8 cellular contexts compared by ENCODE assay signal in genomic region chr3:97971679-97972567, GRCh38. TPM values are rescaled to one million over a fixed set of nuclear protein-coding genes. Genes with fewer than 3 reads are reported as not detected.
DNase-seq lines count a peak whose midpoint lies in the region; ATAC-seq and TF ChIP-seq lines count a peak whose summit lies in the region.

RIOX2 (minus strand) TSS chr3:97972431; CDS start chr3:97967593, 4,838 bp downstream.

- H3K4me2 ChIP-seq in KMS-11 = peak within 1 kb of the TSS; percentile 91

- no peaks in the 10 kb centered on the region for H3K9me3 Mint-ChIP-seq in activated naive CD4-positive, alpha-beta T cell treated with anti-CD3 and anti-CD28 coated beads, Interleukin-2, amount 10 ng/mL, durations not matched to agents 7 days and 5 days
- peaks cover 6% of the 10 kb centered on the region for H3K9me3 Mint-ChIP-seq in glutamatergic neuron (ENCODE audit: unreplicated experiment)

- H2AFZ ChIP-seq in KMS-11 (ENCODE audit: low read depth) = peak within 1 kb of the TSS; percentile 65

- H3K27me3 ChIP-seq in KMS-11 (ENCODE audit: insufficient read depth, low read depth) = no peaks in the 10 kb centered on the region
- no peaks in the 10 kb centered on the region for H3K27me3 ChIP-seq in ovary
- H3K27me3 ChIP-seq in thyroid gland = no peaks in the 10 kb centered on the region

- H3K36me3 Mint-ChIP-seq in activated naive CD4-positive, alpha-beta T cell treated with anti-CD3 and anti-CD28 coated beads, Interleukin-2, amount 10 ng/mL, durations not matched to agents 7 days and 5 days = peaks cover 7% of the 10 kb centered on the region
- no peaks in the 10 kb centered on the region for H3K36me3 Mint-ChIP-seq in glutamatergic neuron (ENCODE audit: unreplicated experiment)

- H3K4me1 ChIP-seq in KMS-11 (ENCODE audit: low read depth, poor library complexity, severe bottlenecking) = peaks cover 57% of the 10 kb centered on the region
- H3K4me1 ChIP-seq in ovary (ENCODE audit: insufficient read depth) = no peaks in the 10 kb centered on the region
- H3K4me1 ChIP-seq in thyroid gland = peaks cover 23 to 46% of the 10 kb centered on the region in 2 donors

- no peak for TF ChIP-seq EP300 in ovary (IDR thresholded peaks at IDR 0.05)

- peaks cover 47% of the 10 kb centered on the region for H3K79me2 ChIP-seq in KMS-11 (ENCODE audit: insufficient read depth, low read depth)

- no peaks in the 10 kb centered on the region for H3K36me3 ChIP-seq in KMS-11 (ENCODE audit: insufficient read depth)
- H3K36me3 ChIP-seq in SK-N-MC (ENCODE audit: insufficient read depth, low read length) = no peaks in the 10 kb centered on the region
- H3K36me3 ChIP-seq in ovary = no peaks in the 10 kb centered on the region
- no peaks in the 10 kb centered on the region for H3K36me3 ChIP-seq in thyroid gland

- peaks cover 4% of the 10 kb centered on the region for H3K27me3 Mint-ChIP-seq in activated naive CD4-positive, alpha-beta T cell treated with anti-CD3 and anti-CD28 coated beads, Interleukin-2, amount 10 ng/mL, durations not matched to agents 7 days and 5 days
- H3K27me3 Mint-ChIP-seq in glutamatergic neuron (ENCODE audit: unreplicated experiment) = peaks cover 4% of the 10 kb centered on the region

- peak; percentile 86 for ATAC-seq in GM21737 (IDR thresholded peaks at IDR 0.05; ENCODE audit: unreplicated experiment)

- peaks cover 77% of the 10 kb centered on the region for H3K4me1 Mint-ChIP-seq in activated naive CD4-positive, alpha-beta T cell treated with anti-CD3 and anti-CD28 coated beads, Interleukin-2, amount 10 ng/mL, durations not matched to agents 7 days and 5 days
- peaks cover 25% of the 10 kb centered on the region for H3K4me1 Mint-ChIP-seq in glutamatergic neuron (ENCODE audit: low read depth, unreplicated experiment)

- CTCF ChIA-PET in activated naive CD4-positive, alpha-beta T cell treated with anti-CD3 and anti-CD28 coated beads, Interleukin-2, amount 10 ng/mL, durations not matched to agents 7 days and 5 days (lab: Charles Lee) = interaction anchor here (1.0 to 5.7 kb wide), 7 partner anchors 10 to 177 kb away, joined by 3 to 74 read pairs (median 4); no protein-coding TSS in a partner anchor

- H3K4me3 Mint-ChIP-seq in activated naive CD4-positive, alpha-beta T cell treated with anti-CD3 and anti-CD28 coated beads, Interleukin-2, amount 10 ng/mL, durations not matched to agents 7 days and 5 days = peak within 1 kb of the TSS; percentile 80
- peak within 1 kb of the TSS; percentile 87 for H3K4me3 Mint-ChIP-seq in glutamatergic neuron (ENCODE audit: unreplicated experiment)

- no peaks in the 10 kb centered on the region for H3K9me3 ChIP-seq in SK-N-MC (ENCODE audit: low read depth, low read length)
- H3K9me3 ChIP-seq in ovary = no peaks in the 10 kb centered on the region
- H3K9me3 ChIP-seq in thyroid gland = no peaks in the 10 kb centered on the region

- peak; percentile 70 for DNase-seq in ELF-1 (ENCODE audit: low read depth, low spot score)
- DNase-seq in SK-N-MC (ENCODE audit: low read depth, low spot score) = no peak
- DNase-seq in activated naive CD4-positive, alpha-beta T cell treated with anti-CD3 and anti-CD28 coated beads, Interleukin-2, amount 10 ng/mL, durations not matched to agents 7 days and 5 days = peak; percentile 87
- DNase-seq in glutamatergic neuron = peak; percentile 63
- peak; percentile 58 to 80 (median 72) for DNase-seq in ovary
- DNase-seq in thyroid gland = peak; percentile 81

- H3K4me3 ChIP-seq in KMS-11 (IDR thresholded peaks at IDR 0.05; ENCODE audit: insufficient read depth, low read depth, low read length) = peak within 1 kb of the TSS; percentile 39
- peak within 1 kb of the TSS; percentile 76 for H3K4me3 ChIP-seq in SK-N-MC
- H3K4me3 ChIP-seq in ovary = peak within 1 kb of the TSS; percentile 93
- peak within 1 kb of the TSS in 2 of 3 donors; percentile 46 to 79 for H3K4me3 ChIP-seq in thyroid gland (replicated peaks in 1 of 3)

- peak within 1 kb of the TSS; percentile 96 for H3K27ac Mint-ChIP-seq in activated naive CD4-positive, alpha-beta T cell treated with anti-CD3 and anti-CD28 coated beads, Interleukin-2, amount 10 ng/mL, durations not matched to agents 7 days and 5 days
- peak within 1 kb of the TSS; percentile 90 for H3K27ac Mint-ChIP-seq in glutamatergic neuron (ENCODE audit: unreplicated experiment)

- peak within 1 kb of the TSS; percentile 55 for H3K27ac ChIP-seq in KMS-11
- no peak within 1 kb of the TSS for H3K27ac ChIP-seq in SK-N-MC
- H3K27ac ChIP-seq in ovary = peak within 1 kb of the TSS; percentile 76 to 90
- peak within 1 kb of the TSS; percentile 76 to 97 (median 94) for H3K27ac ChIP-seq in thyroid gland

- TF ChIP-seq POLR2A in ovary (IDR thresholded peaks at IDR 0.05) = peak; percentile 30
- peak; percentile 58 to 92 for TF ChIP-seq POLR2A in thyroid gland (IDR thresholded peaks at IDR 0.05)

- no peaks in the 10 kb centered on the region for H4K20me1 ChIP-seq in KMS-11 (ENCODE audit: insufficient read depth)

- 1 to 2% (median 1%) methylated on average over 67 to 82 of the region's 82 CpGs for WGBS in ovary, 3 donors
- 4% methylated on average over 29 to 37 of the region's 82 CpGs for WGBS in thyroid gland, 2 donors

- H3K9ac ChIP-seq in KMS-11 = peak within 1 kb of the TSS; percentile 76
- H3K9ac ChIP-seq in SK-N-MC (ENCODE audit: insufficient read length) = peak within 1 kb of the TSS; percentile 51

- intact Hi-C loops in ovary (cut with DNase I) (no loop called here), thyroid gland (cut with DNase I) (loop anchor here (5.0 kb wide), 1 partner anchor 150 kb away; the partner anchor contains the start of gene CRYBG3)

- no peak for TF ChIP-seq CTCF in KMS-11 (conservative IDR thresholded peaks at IDR 0.05; ENCODE audit: low read depth, low read length)
- no peak for TF ChIP-seq CTCF in glutamatergic neuron (IDR thresholded peaks at IDR 0.05; ENCODE audit: partially characterized antibody, unreplicated experiment)
- TF ChIP-seq CTCF in ovary (IDR thresholded peaks at IDR 0.05) = no peak
- TF ChIP-seq CTCF in thyroid gland (IDR thresholded peaks at IDR 0.05) = no peak

RNA-seq across cellular contexts. Expression of gene RIOX2, which starts in this region (rescaled TPM):
- 12.3 TPM for total RNA-seq in glutamatergic neuron (ENCODE audit: unreplicated experiment)
- total RNA-seq in ovary = 10 to 100 TPM; 12.6 to 36.7 (median 23.0) TPM
- polyA plus RNA-seq in ovary = 10 to 100 TPM; 10.3 to 21.2 TPM
- total RNA-seq in thyroid gland = 100 to 1,000 TPM in 2 of 4 donors, 10 to 100 TPM in 2; 61.6 to 109 (median 89.9) TPM

Comparison
In these comparisons a context has a peak if more than half of its experiments do, and no peak if none do; other contexts are left out.
1. H3K4me3 ChIP-seq: peak in every context shown above with its lines; median percentile 93 in ovary; 76 in SK-N-MC; 62 in thyroid gland; 39 in KMS-11.